18 cellular contexts compared by ENCODE assay signal in genomic region chr19:11675569-11675968, GRCh38.
A peak's percentile ranks its signal among the peaks of the same experiment; 100 is the strongest.
DNase-seq lines count a peak whose midpoint lies in the region; ATAC-seq, FAIRE-seq and TF ChIP-seq lines count a peak whose summit lies in the region.
"Had no signal": no experiment of that assay in that cellular context is flagged by ENCODE, and none has a peak within 500 bp of the region (broad histone marks: within the 10 kb centered on the region; RNA-seq: fewer than 3 reads in every experiment).

No MANE protein-coding gene starts in this region.

- peaks cover 13% of the 10 kb centered on the region for H3K9me3 Mint-ChIP-seq in activated CD4-positive, alpha-beta T cell treated with anti-CD3 and anti-CD28 coated beads for 36 hours (ENCODE audit: low read depth)
- H3K9me3 Mint-ChIP-seq in stimulated activated naive CD8-positive, alpha-beta T cell treated with anti-CD3 and anti-CD28 coated beads, Interleukin-15, amount 100 ng/mL, for 72 hours: peaks cover 6 to 26% of the 10 kb centered on the region in 2 donors
- H3K9me3 Mint-ChIP-seq: CD4-positive, alpha-beta T cell had no signal

- FAIRE-seq in GM12891 (lab: Jason Lieb, UNC): no peak
- FAIRE-seq: A549, D721Med, G401.6, GM12892, GM19239 had no signal

- no peak overlapping the region for H3K27ac Mint-ChIP-seq in activated CD4-positive, alpha-beta T cell treated with anti-CD3 and anti-CD28 coated beads for 36 hours
- peak overlapping the region in 1 of 2 donors; percentile 12 for H3K27ac Mint-ChIP-seq in stimulated activated naive CD8-positive, alpha-beta T cell treated with anti-CD3 and anti-CD28 coated beads, Interleukin-15, amount 100 ng/mL, for 72 hours
- H3K27ac Mint-ChIP-seq: B cell; CD4-positive, alpha-beta T cell; CD8-positive, alpha-beta T cell had no signal

- no peak for TF ChIP-seq POLR2A in GM12891 (IDR thresholded peaks at IDR 0.05; ENCODE audit: low read depth, low read length)

- peaks cover 4% of the 10 kb centered on the region for H3K36me3 Mint-ChIP-seq in activated CD4-positive, alpha-beta T cell treated with anti-CD3 and anti-CD28 coated beads for 36 hours (ENCODE audit: low read depth)
- H3K36me3 Mint-ChIP-seq: CD8-positive, alpha-beta T cell had no signal

- H3K4me3 Mint-ChIP-seq in activated CD4-positive, alpha-beta T cell treated with anti-CD3 and anti-CD28 coated beads for 36 hours: no peak overlapping the region
- H3K4me3 Mint-ChIP-seq in stimulated activated naive CD8-positive, alpha-beta T cell treated with anti-CD3 and anti-CD28 coated beads, Interleukin-15, amount 100 ng/mL, for 72 hours: no peak overlapping the region
- H3K4me3 Mint-ChIP-seq: B cell; CD4-positive, alpha-beta T cell; CD8-positive, alpha-beta T cell had no signal

- intact Hi-C loops in activated CD4-positive, alpha-beta T cell treated with anti-CD3 and anti-CD28 coated beads for 36 hours (cut with DNase I, micrococcal nuclease): no loop called here

- H3K4me1 Mint-ChIP-seq in activated CD4-positive, alpha-beta T cell treated with anti-CD3 and anti-CD28 coated beads for 36 hours: peaks cover 3% of the 10 kb centered on the region
- peaks cover 7% of the 10 kb centered on the region for H3K4me1 Mint-ChIP-seq in stimulated activated naive CD8-positive, alpha-beta T cell treated with anti-CD3 and anti-CD28 coated beads, Interleukin-15, amount 100 ng/mL, for 72 hours

- CTCF ChIA-PET in activated CD4-positive, alpha-beta T cell treated with anti-CD3 and anti-CD28 coated beads for 36 hours (lab: Charles Lee): interaction anchor here (0.6 to 1.3 kb wide), 2 partner anchors 24 to 210 kb away, joined by 3 to 4 read pairs; no protein-coding TSS in a partner anchor

- DNase-seq in activated CD4-positive, alpha-beta T cell treated with anti-CD3 and anti-CD28 coated beads for 36 hours: peak; percentile 11
- DNase-seq in activated CD4-positive, alpha-beta T cell treated with anti-CD3 and anti-CD28 coated beads, Interleukin-2, amount 50 U/mL, for 4 hours: no peak
- no peak for DNase-seq in stimulated activated naive CD8-positive, alpha-beta T cell treated with anti-CD3 and anti-CD28 coated beads, Interleukin-15, Interleukin-2, amounts not matched to agents 100 U/mL and 50 U/mL, for 24 hours
- no peak for DNase-seq in stimulated activated naive CD8-positive, alpha-beta T cell treated with anti-CD3 and anti-CD28 coated beads, Interleukin-15, amount 100 ng/mL, for 72 hours
- no peak for DNase-seq in GM12891 (ENCODE audit: insufficient read length, low spot score)
- DNase-seq: AML-193; Caco-2; Calu3; CD4-positive, alpha-beta T cell; CD8-positive, alpha-beta T cell; DMS79 treated with DMSO at 0.1 percent for 48 hours; GF-D8 had no signal

- POLR2A ChIA-PET in activated CD4-positive, alpha-beta T cell treated with anti-CD3 and anti-CD28 coated beads for 36 hours (lab: Charles Lee): interaction anchor here (0.6 to 0.7 kb wide), 2 partner anchors 119 to 619 kb away, joined by 3 read pairs; partner anchors contain the start of gene ZNF44

- ATAC-seq in activated CD4-positive, alpha-beta T cell treated with anti-CD3 and anti-CD28 coated beads for 36 hours: no peak
- peak; percentile 32 for ATAC-seq in stimulated activated naive CD8-positive, alpha-beta T cell treated with anti-CD3 and anti-CD28 coated beads, Interleukin-15, Interleukin-2, amounts not matched to agents 100 U/mL and 50 U/mL, for 24 hours
- no peak for ATAC-seq in stimulated activated naive CD8-positive, alpha-beta T cell treated with anti-CD3 and anti-CD28 coated beads, Interleukin-15, amount 100 ng/mL, for 72 hours
- ATAC-seq: A549; CD8-positive, alpha-beta T cell had no signal

- H3K27me3 Mint-ChIP-seq in activated CD4-positive, alpha-beta T cell treated with anti-CD3 and anti-CD28 coated beads for 36 hours: peaks cover 23% of the 10 kb centered on the region
- peaks cover 42% of the 10 kb centered on the region for H3K27me3 Mint-ChIP-seq in stimulated activated naive CD8-positive, alpha-beta T cell treated with anti-CD3 and anti-CD28 coated beads, Interleukin-15, amount 100 ng/mL, for 72 hours

TF ChIP-seq in GM12891, 5 proteins besides CTCF, POLR2A, EP300 and RAD21:
- TF ChIP-seq POLR2AphosphoS5 (IDR thresholded peaks at IDR 0.05; ENCODE audit: low read depth, low read length) (no peak), POU2F2 (IDR thresholded peaks at IDR 0.05; ENCODE audit: low read depth, low read length) (no peak), SPI1 (IDR thresholded peaks at IDR 0.05; ENCODE audit: low read depth, low read length) (no peak), PAX5 (IDR thresholded peaks at IDR 0.05; ENCODE audit: insufficient read depth, low read length, severe bottlenecking) (no peak), TAF1 (IDR thresholded peaks at IDR 0.05; ENCODE audit: low read depth, low read length) (no peak)
